8 cellular contexts compared by ENCODE assay signal in the genomic region with DNA sequence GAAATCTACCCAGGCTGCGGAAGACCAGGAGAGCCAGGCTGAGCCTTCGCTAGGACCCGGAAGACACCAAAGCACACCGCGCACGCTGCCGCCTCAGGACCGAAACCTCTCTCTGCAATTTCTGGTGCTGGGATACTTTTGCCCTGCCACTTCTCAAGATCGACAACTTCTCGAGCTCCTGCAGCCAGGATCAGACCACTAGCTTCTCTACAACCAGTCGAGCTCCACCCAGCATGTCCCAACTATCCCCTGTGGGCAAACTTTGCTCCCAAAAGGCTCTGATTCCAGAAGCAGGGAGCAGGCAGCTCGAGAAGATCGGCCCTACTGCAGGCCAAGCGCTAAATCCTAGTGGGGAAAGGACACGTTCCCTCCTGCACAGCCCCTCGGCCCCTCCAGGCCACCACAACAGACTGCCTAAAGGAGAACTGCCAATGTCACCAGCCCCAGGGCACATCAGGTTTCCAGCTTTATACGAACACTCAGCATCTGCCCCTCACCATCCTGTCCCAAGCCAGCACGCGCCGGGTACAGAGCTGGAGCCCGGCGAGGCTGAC. TPM values are rescaled to one million over a fixed set of nuclear protein-coding genes. Genes with fewer than 3 reads are reported as not detected.
DNase-seq lines count a peak whose midpoint lies in the region; TF ChIP-seq lines count a peak whose summit lies in the region.

No MANE protein-coding gene starts in this region.

- no peaks in the 10 kb centered on the region for H3K9me3 ChIP-seq in HEK293 (ENCODE audit: control insufficient read depth, insufficient read depth, low read depth, low read length)
- H3K9me3 ChIP-seq in Peyer's patch, result no peaks in the 10 kb centered on the region
- no peaks in the 10 kb centered on the region for H3K9me3 ChIP-seq in uterus

- TF ChIP-seq CTCF in HEK293 (tag by site-specific recombination; IDR thresholded peaks at IDR 0.05) (no peak), Peyer's patch (IDR thresholded peaks at IDR 0.05) (no peak), osteocyte (IDR thresholded peaks at IDR 0.05) (no peak), uterus (IDR thresholded peaks at IDR 0.05) (no peak)

- H3K4me3 Mint-ChIP-seq in osteocyte (ENCODE audit: unreplicated experiment), result peak overlapping the region; percentile 94

- POLR2A ChIA-PET in HEK293 (lab: Yijun Ruan, JAX), result interaction anchor here (0.6 to 5.8 kb wide), 18 partner anchors 11 to 1362 kb away, joined by 3 to 94 read pairs (median 5); a partner anchor contains a TSS

- H3K4me3 ChIP-seq in HEK293 (ENCODE audit: low read depth, low read length) (peak overlapping the region; percentile 98), Peyer's patch (peak overlapping the region; percentile 89 to 98 (median 94)), uterus (peak overlapping the region; percentile 56 to 95)

- H3K4me1 Mint-ChIP-seq in osteocyte (ENCODE audit: unreplicated experiment), result peaks cover 36% of the 10 kb centered on the region

- H3K27me3 Mint-ChIP-seq in osteocyte (ENCODE audit: unreplicated experiment), result no peaks in the 10 kb centered on the region

- no peaks in the 10 kb centered on the region for H3K9me3 Mint-ChIP-seq in osteocyte (ENCODE audit: unreplicated experiment)

- H3K4me1 ChIP-seq in HEK293 (ENCODE audit: control insufficient read depth, insufficient read depth, low read length) (peaks cover 6% of the 10 kb centered on the region), Peyer's patch (peaks cover 4 to 44% (median 18%) of the 10 kb centered on the region in 4 donors), uterus (peaks cover 4 to 27% of the 10 kb centered on the region in 2 donors)

- H3K27ac Mint-ChIP-seq in osteocyte (ENCODE audit: unreplicated experiment), result peak overlapping the region; percentile 89

- DNase-seq in CD1c-positive myeloid dendritic cell (ENCODE audit: extremely low spot score) (peak; percentile 47), Peyer's patch (peak; percentile 59 to 78 (median 76)), globus pallidus (ENCODE audit: low spot score) (peak; percentile 12), osteocyte (ENCODE audit: extremely low spot score, unreplicated experiment) (no peak), uterus (no peak), NCI-H2081 treated with DMSO at 0.1 percent for 48 hours (lab: John Stamatoyannopoulos, UW) (no peak)
- peak; percentile 60 for DNase-seq in activated naive CD4-positive, alpha-beta T cell treated with anti-CD3 and anti-CD28 coated beads, Interleukin-2, amount 50 U/mL, for 16 hours

- peaks cover 5 to 36% of the 10 kb centered on the region in 2 experiments; a peak in 2 of 3 replicates for H3K36me3 ChIP-seq in HEK293 (ENCODE audit: control insufficient read depth in 2 of 2, insufficient read depth in 1 of 2, low read length in 2 of 2)
- peaks cover 0 to 11% (median 0%) of the 10 kb centered on the region in 3 donors for H3K36me3 ChIP-seq in Peyer's patch
- no peaks in the 10 kb centered on the region for H3K36me3 ChIP-seq in uterus

- no peaks in the 10 kb centered on the region for H3K27me3 ChIP-seq in Peyer's patch
- H3K27me3 ChIP-seq in uterus, result no peaks in the 10 kb centered on the region

- H3K27ac ChIP-seq in HEK293 (ENCODE audit: extremely low read depth, low read depth, low read length) (peak overlapping the region; percentile 89), Peyer's patch (peak overlapping the region; percentile 94 to 99 (median 94)), uterus (peak overlapping the region; percentile 90 to 97)

- CTCF ChIA-PET in HEK293 (lab: Yijun Ruan, JAX), result interaction anchor here (0.9 to 1.3 kb wide), 5 partner anchors 33 to 204 kb away, joined by 3 to 7 read pairs (median 3); a partner anchor contains a TSS

- intact Hi-C loops in uterus (cut with DNase I; ENCODE audit: low total_unique reads), result no loop called here

- TF ChIP-seq POLR2A in Peyer's patch (IDR thresholded peaks at IDR 0.05), result no peak
- no peak for TF ChIP-seq POLR2A in uterus (IDR thresholded peaks at IDR 0.05)

- peaks cover 2% of the 10 kb centered on the region for H3K36me3 Mint-ChIP-seq in osteocyte (ENCODE audit: unreplicated experiment)

TF ChIP-seq in HEK293, 187 proteins besides CTCF, POLR2A, EP300 and RAD21 (continues in another document):
- TF ChIP-seq ZNF660 (tag by site-specific recombination; IDR thresholded peaks at IDR 0.05) (0 out of 2 replicates have a peak, but pooled peaks have one; percentile 18), ZNF600 (tag by site-specific recombination; IDR thresholded peaks at IDR 0.05) (peak; percentile 67), ZBTB17 (tag by site-specific recombination; IDR thresholded peaks at IDR 0.05) (peak; percentile 87), ZBTB48 (tag by site-specific recombination; IDR thresholded peaks at IDR 0.05) (peak; percentile 41; the same call in 1 of the 2 replicates), ZSCAN16 (tag by site-specific recombination; IDR thresholded peaks at IDR 0.05) (no peak), ZNF211 (tag by site-specific recombination; IDR thresholded peaks at IDR 0.05; ENCODE audit: low read depth) (no peak), ZNF138 (tag by site-specific recombination; IDR thresholded peaks at IDR 0.05; ENCODE audit: borderline replicate concordance) (no peak), ZNF169 (tag by site-specific recombination; IDR thresholded peaks at IDR 0.05) (no peak)
- TF ChIP-seq, protein P1, sequence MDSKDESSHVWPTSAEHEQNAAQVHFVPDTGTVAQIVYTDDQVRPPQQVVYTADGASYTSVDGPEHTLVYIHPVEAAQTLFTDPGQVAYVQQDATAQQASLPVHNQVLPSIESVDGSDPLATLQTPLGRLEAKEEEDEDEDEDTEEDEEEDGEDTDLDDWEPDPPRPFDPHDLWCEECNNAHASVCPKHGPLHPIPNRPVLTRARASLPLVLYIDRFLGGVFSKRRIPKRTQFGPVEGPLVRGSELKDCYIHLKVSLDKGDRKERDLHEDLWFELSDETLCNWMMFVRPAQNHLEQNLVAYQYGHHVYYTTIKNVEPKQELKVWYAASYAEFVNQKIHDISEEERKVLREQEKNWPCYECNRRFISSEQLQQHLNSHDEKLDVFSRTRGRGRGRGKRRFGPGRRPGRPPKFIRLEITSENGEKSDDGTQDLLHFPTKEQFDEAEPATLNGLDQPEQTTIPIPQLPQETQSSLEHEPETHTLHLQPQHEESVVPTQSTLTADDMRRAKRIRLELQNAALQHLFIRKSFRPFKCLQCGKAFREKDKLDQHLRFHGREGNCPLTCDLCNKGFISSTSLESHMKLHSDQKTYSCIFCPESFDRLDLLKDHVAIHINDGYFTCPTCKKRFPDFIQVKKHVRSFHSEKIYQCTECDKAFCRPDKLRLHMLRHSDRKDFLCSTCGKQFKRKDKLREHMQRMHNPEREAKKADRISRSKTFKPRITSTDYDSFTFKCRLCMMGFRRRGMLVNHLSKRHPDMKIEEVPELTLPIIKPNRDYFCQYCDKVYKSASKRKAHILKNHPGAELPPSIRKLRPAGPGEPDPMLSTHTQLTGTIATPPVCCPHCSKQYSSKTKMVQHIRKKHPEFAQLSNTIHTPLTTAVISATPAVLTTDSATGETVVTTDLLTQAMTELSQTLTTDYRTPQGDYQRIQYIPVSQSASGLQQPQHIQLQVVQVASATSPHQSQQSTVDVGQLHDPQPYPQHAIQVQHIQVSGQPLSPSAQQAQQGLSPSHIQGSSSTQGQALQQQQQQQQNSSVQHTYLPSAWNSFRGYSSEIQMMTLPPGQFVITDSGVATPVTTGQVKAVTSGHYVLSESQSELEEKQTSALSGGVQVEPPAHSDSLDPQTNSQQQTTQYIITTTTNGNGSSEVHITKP (tag by site-specific recombination; IDR thresholded peaks at IDR 0.05), result peak; percentile 61
- TF ChIP-seq, protein P2, sequence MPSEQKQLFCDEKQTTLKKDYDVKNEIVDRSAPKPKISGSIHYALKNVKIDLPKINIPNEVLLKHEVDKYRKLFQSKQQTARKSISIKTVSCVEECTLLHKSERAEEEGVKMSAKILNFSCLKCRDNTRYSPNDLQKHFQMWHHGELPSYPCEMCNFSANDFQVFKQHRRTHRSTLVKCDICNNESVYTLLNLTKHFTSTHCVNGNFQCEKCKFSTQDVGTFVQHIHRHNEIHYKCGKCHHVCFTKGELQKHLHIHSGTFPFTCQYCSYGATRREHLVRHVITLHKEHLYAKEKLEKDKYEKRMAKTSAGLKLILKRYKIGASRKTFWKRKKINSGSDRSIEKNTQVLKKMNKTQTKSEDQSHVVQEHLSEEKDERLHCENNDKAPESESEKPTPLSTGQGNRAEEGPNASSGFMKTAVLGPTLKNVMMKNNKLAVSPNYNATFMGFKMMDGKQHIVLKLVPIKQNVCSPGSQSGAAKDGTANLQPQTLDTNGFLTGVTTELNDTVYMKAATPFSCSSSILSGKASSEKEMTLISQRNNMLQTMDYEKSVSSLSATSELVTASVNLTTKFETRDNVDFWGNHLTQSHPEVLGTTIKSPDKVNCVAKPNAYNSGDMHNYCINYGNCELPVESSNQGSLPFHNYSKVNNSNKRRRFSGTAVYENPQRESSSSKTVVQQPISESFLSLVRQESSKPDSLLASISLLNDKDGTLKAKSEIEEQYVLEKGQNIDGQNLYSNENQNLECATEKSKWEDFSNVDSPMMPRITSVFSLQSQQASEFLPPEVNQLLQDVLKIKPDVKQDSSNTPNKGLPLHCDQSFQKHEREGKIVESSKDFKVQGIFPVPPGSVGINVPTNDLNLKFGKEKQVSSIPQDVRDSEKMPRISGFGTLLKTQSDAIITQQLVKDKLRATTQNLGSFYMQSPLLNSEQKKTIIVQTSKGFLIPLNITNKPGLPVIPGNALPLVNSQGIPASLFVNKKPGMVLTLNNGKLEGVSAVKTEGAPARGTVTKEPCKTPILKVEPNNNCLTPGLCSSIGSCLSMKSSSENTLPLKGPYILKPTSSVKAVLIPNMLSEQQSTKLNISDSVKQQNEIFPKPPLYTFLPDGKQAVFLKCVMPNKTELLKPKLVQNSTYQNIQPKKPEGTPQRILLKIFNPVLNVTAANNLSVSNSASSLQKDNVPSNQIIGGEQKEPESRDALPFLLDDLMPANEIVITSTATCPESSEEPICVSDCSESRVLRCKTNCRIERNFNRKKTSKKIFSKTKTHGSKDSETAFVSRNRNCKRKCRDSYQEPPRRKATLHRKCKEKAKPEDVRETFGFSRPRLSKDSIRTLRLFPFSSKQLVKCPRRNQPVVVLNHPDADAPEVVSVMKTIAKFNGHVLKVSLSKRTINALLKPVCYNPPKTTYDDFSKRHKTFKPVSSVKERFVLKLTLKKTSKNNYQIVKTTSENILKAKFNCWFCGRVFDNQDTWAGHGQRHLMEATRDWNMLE (tag by site-specific recombination; conservative IDR thresholded peaks at IDR 0.05; ENCODE audit: low read depth), result no peak

RNA-seq across cellular contexts. Expression of a gene that starts 1.0 kb away (rescaled TPM):
- total RNA-seq in Peyer's patch, result 10 to 100 TPM; 27.1 to 86.6 (median 58.5) TPM
- total RNA-seq in osteocyte, result 34.2 and 36.9 TPM in 2 replicates
- total RNA-seq in uterus, result 10 to 100 TPM; 17.1 to 55.6 (median 39.2) TPM

RNA-seq across cellular contexts. Expression of a gene that starts 40.2 kb away (rescaled TPM):
- total RNA-seq in Peyer's patch (100 to 1,000 TPM; 129 to 275 (median 247) TPM), osteocyte (96.2 and 104 TPM in 2 replicates), uterus (100 to 1,000 TPM in 2 of 4 donors, 10 to 100 TPM in 2; 82.4 to 157 (median 117) TPM)

RNA-seq across cellular contexts. Expression of a gene that starts 46.3 kb away (rescaled TPM):
- total RNA-seq in Peyer's patch (100 to 1,000 TPM in 1 of 4 donors, 10 to 100 TPM in 3; 51.0 to 148 (median 77.5) TPM), osteocyte (142 and 143 TPM in 2 replicates), uterus (100 to 1,000 TPM in 1 of 4 donors, 10 to 100 TPM in 2, 1 to 10 TPM in 1; 5.6 to 156 (median 16.6) TPM)

Comparison
In these comparisons a context has a peak if more than half of its experiments do, and no peak if none do; other contexts are left out.
1. DNase-seq: peak in CD1c-positive myeloid dendritic cell (single experiment), Peyer's patch (3 of 3), activated naive CD4-positive, alpha-beta T cell treated with anti-CD3 and anti-CD28 coated beads, Interleukin-2, amount 50 U/mL, for 16 hours (single experiment) and globus pallidus (single experiment); none in osteocyte (single experiment), uterus (0 of 2) and NCI-H2081 treated with DMSO at 0.1 percent for 48 hours (single experiment).
2. Peak in every context shown above with its lines, with median percentiles within 50 percentile points of each other: H3K27ac ChIP-seq and H3K4me3 ChIP-seq.